Comparison of ENCODE assay signal across 8 cellular contexts in genomic region chr6:122869437-122870024, GRCh38.
DNase-seq lines count a peak whose midpoint lies in the region; ATAC-seq, FAIRE-seq and TF ChIP-seq lines count a peak whose summit lies in the region.

No MANE protein-coding gene starts in this region.

- no peak overlapping the region for H3K27ac ChIP-seq in uterus

- TF ChIP-seq POLR2A in uterus (IDR thresholded peaks at IDR 0.05): no peak

- no peaks in the 10 kb centered on the region for H3K36me3 ChIP-seq in uterus

- H3K4me3 ChIP-seq in uterus: no peak overlapping the region

- peak; percentile 80 for TF ChIP-seq CTCF in D721Med (IDR thresholded peaks at IDR 0.05; ENCODE audit: insufficient read depth, missing control alignments)
- TF ChIP-seq CTCF in uterus (IDR thresholded peaks at IDR 0.05): peak in 3 of 4 experiments; percentile 15 to 56 (median 51)

- H3K4me1 ChIP-seq in uterus: no peaks in the 10 kb centered on the region

- ATAC-seq in GM19324 (IDR thresholded peaks at IDR 0.05; ENCODE audit: low FRiP score, unreplicated experiment) (peak; percentile 76), HG03439 (IDR thresholded peaks at IDR 0.05; ENCODE audit: unreplicated experiment) (peak; percentile 68)

- FAIRE-seq in D721Med (lab: Jason Lieb, UNC): peak; percentile 89

- H3K27me3 ChIP-seq in uterus: no peaks in the 10 kb centered on the region

- H3K9me3 ChIP-seq in uterus: no peaks in the 10 kb centered on the region

- DNase-seq in D721Med (ENCODE audit: insufficient read length, low spot score) (no peak), NCI-H226 (peak; percentile 11), astrocyte of the hippocampus (ENCODE audit: low read depth, low spot score) (peak; percentile 66), iris pigment epithelial cell (ENCODE audit: low read depth) (peak; percentile 79), uterus (peak; percentile 14 to 24)
- no peak for DNase-seq in stimulated activated CD4-positive, alpha-beta T cell treated with anti-CD3 and anti-CD28 coated beads, Interleukin-2, amount 100 ng/mL, for 48 hours

- intact Hi-C loops in uterus (cut with DNase I; ENCODE audit: low total_unique reads): no loop called here

Comparison
In these comparisons a context has a peak if more than half of its experiments do, and no peak if none do; other contexts are left out.
1. DNase-seq: peak in NCI-H226 (single experiment), astrocyte of the hippocampus (single experiment), iris pigment epithelial cell (single experiment) and uterus (2 of 2); none in D721Med (single experiment) and stimulated activated CD4-positive, alpha-beta T cell treated with anti-CD3 and anti-CD28 coated beads, Interleukin-2, amount 100 ng/mL, for 48 hours (0 of 2).